ENCODE assay signal across 6 cellular contexts in the genomic region with DNA sequence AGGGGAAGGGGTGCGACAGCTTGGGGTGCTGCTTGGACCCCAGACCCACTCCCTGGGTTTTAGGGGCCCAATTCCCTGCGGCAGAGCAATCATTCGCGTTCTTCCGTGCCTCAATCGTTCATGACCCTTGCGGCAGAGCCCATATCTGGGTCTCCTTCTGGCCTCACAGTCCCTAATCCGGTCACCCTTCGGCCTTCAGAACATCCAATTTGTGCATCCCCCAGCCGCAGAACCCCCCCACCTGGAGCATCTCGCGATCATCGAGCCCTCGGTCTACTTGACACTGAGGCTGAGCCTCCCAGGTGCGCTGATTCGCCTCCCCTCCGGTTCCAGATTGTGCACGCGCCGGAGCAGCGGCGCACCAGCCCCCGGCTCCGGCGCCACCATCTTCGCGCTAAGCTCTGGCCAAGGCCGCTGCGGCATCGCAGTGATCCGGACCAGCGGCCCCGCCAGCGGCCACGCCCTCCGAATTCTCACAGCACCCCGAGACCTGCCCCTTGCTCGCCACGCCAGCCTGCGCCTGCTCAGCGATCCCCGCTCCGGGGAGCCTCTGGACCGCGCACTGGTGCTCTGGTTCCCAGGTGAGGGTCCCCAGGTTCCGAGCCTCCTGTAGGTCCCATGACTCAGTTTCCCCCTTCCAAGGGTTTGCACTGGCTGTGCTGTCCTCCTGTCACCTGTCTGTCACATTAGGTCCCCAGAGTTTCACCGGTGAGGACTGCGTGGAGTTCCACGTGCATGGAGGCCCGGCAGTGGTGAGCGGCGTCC.
A peak's percentile ranks its signal among the peaks of the same experiment; 100 is the strongest.
DNase-seq lines count a peak whose midpoint lies in the region; ATAC-seq and TF ChIP-seq lines count a peak whose summit lies in the region.

No MANE protein-coding gene starts in this region.

- DNase-seq in RPMI8226 (peak; percentile 60), fibroblast of mammary gland (ENCODE audit: low read depth) (no peak), NK-92 (lab: John Stamatoyannopoulos, UW; ENCODE audit: unreplicated experiment) (no peak), amygdala (lab: John Stamatoyannopoulos, UW) (no peak)
- peak; percentile 17 for DNase-seq in stimulated activated CD8-positive, alpha-beta memory T cell treated with anti-CD3 and anti-CD28 coated beads, Interleukin-7, amount 100 ng/mL, for 24 hours (ENCODE audit: low read depth)

- H3K4me3 ChIP-seq in fibroblast of mammary gland (ENCODE audit: control insufficient read depth, low read depth, low read length): peak overlapping the region; percentile 95

- no peak for TF ChIP-seq CTCF in fibroblast of mammary gland (conservative IDR thresholded peaks at IDR 0.05; ENCODE audit: control insufficient read depth, insufficient read depth, low read depth, low read length)

- peak; percentile 2 for ATAC-seq in GM19035 (IDR thresholded peaks at IDR 0.05; ENCODE audit: unreplicated experiment)

Comparison
In these comparisons a context has a peak if more than half of its experiments do, and no peak if none do; other contexts are left out.
1. DNase-seq: peak in RPMI8226 (single experiment) and stimulated activated CD8-positive, alpha-beta memory T cell treated with anti-CD3 and anti-CD28 coated beads, Interleukin-7, amount 100 ng/mL, for 24 hours (single experiment); none in fibroblast of mammary gland (single experiment), NK-92 (single experiment) and amygdala (0 of 56).